8 cellular contexts compared by ENCODE assay signal in genomic region chr7:100015232-100016208, GRCh38. TPM values are rescaled to one million over a fixed set of nuclear protein-coding genes. Genes with fewer than 3 reads are reported as not detected.
A peak's percentile ranks its signal among the peaks of the same experiment; 100 is the strongest.
DNase-seq lines count a peak whose midpoint lies in the region; ATAC-seq, FAIRE-seq and TF ChIP-seq lines count a peak whose summit lies in the region.

Gene ZKSCAN1 (plus strand): TSS chr7:100015596. CDS start chr7:100023507, 7,911 bp downstream.

- peaks cover 52% of the 10 kb centered on the region for H3K79me2 ChIP-seq in mammary epithelial cell (ENCODE audit: insufficient read depth, low read length)

- WGBS in mammary epithelial cell (ENCODE audit: low coverage, missing lambda C conversion rate), result under 1% methylated on average over 11 of the region's 69 CpGs
- WGBS in small intestine, 3 donors, result 0 to 1% (median 1%) methylated on average over 52 to 69 of the region's 69 CpGs

- intact Hi-C loops in mammary epithelial cell (cut with micrococcal nuclease), result loop anchor here (5.0 kb wide), 1 partner anchor 37 kb away; no protein-coding TSS in a partner anchor

- POLR2A ChIA-PET in AG04449 (lab: Yijun Ruan, JAX), result interaction anchor here (0.8 to 1.5 kb wide), 5 partner anchors 12 to 65 kb away, joined by 3 to 5 read pairs (median 4); no protein-coding TSS in a partner anchor

- CTCF ChIA-PET in AG04449 (lab: Yijun Ruan, JAX) (interaction anchor here (0.8 to 13.9 kb wide), 9 partner anchors 13 to 102 kb away, joined by 3 to 122 read pairs (median 3); partner anchors contain the start of gene GJC3), mammary epithelial cell (lab: Charles Lee; ENCODE audit: low non-redundant PET) (interaction anchor here (0.7 kb wide), 1 partner anchor 34 kb away, joined by 4 read pairs; no protein-coding TSS in a partner anchor)

- peak within 1 kb of the TSS; percentile 85 for H2AFZ ChIP-seq in mammary epithelial cell (ENCODE audit: low read depth, low read length)

- H3K4me3 ChIP-seq in AG04449 (ENCODE audit: low read depth, low read length), result peak within 1 kb of the TSS; percentile 89
- peak within 1 kb of the TSS; percentile 98 for H3K4me3 ChIP-seq in WI38 (ENCODE audit: low read depth, low read length)
- H3K4me3 ChIP-seq in mammary epithelial cell (replicated peaks in 1 of 3; ENCODE audit: insufficient read depth in 1 of 3, low read depth in 2 of 3, low read length in 3 of 3), result peak within 1 kb of the TSS; percentile 68 to 98 (median 81)
- peak within 1 kb of the TSS; percentile 70 to 97 for H3K4me3 ChIP-seq in small intestine (ENCODE audit: low read depth in 1 of 2, low read length in 2 of 2)

- peak within 1 kb of the TSS; percentile 96 for H3K9ac ChIP-seq in mammary epithelial cell (ENCODE audit: insufficient read depth, low read length)

- H3K27me3 ChIP-seq in mammary epithelial cell (ENCODE audit: insufficient read depth, low read length) (no peaks in the 10 kb centered on the region), small intestine (ENCODE audit: control insufficient read depth in 2 of 2, insufficient read depth in 2 of 2, low read length in 2 of 2) (no peaks in the 10 kb centered on the region)

- peak within 1 kb of the TSS; percentile 69 for H3K4me2 ChIP-seq in mammary epithelial cell (ENCODE audit: insufficient read depth, low read depth, low read length)

- TF ChIP-seq CTCF in AG04449 (IDR thresholded peaks at IDR 0.05; ENCODE audit: insufficient read depth, low read length, missing control alignments) (no peak), WI38 (IDR thresholded peaks at IDR 0.05; ENCODE audit: low read depth, low read length) (no peak), mammary epithelial cell (conservative IDR thresholded peaks at IDR 0.05 in 1 of 2, IDR thresholded peaks at IDR 0.05 in 1 of 2; ENCODE audit: extremely low read depth in 1 of 2, insufficient read depth in 1 of 2, low read depth in 1 of 2, low read length in 2 of 2) (no peak)

- H3K27ac ChIP-seq in mammary epithelial cell (ENCODE audit: insufficient read depth, low read depth, low read length) (peak within 1 kb of the TSS; percentile 87), small intestine (ENCODE audit: low read depth in 1 of 2, low read length in 1 of 2) (peak within 1 kb of the TSS; percentile 85 to 96)

- H4K20me1 ChIP-seq in mammary epithelial cell (ENCODE audit: insufficient read depth, low read length), result no peaks in the 10 kb centered on the region

- no peaks in the 10 kb centered on the region for H3K9me3 ChIP-seq in mammary epithelial cell (replicated peaks; ENCODE audit: insufficient read depth, low read length)
- H3K9me3 ChIP-seq in small intestine (ENCODE audit: control insufficient read depth, low read depth), result no peaks in the 10 kb centered on the region

- H3K36me3 ChIP-seq in mammary epithelial cell (ENCODE audit: insufficient read depth, low read length) (no peaks in the 10 kb centered on the region), small intestine (ENCODE audit: control insufficient read depth in 2 of 2, insufficient read depth in 2 of 2, low read length in 2 of 2) (no peaks in the 10 kb centered on the region)

- H3K4me1 ChIP-seq in mammary epithelial cell (ENCODE audit: insufficient read depth, low read length) (peaks cover 20% of the 10 kb centered on the region), small intestine (ENCODE audit: control insufficient read depth in 2 of 2, insufficient read depth in 1 of 2, low read depth in 1 of 2, low read length in 1 of 2) (peaks cover 0 to 5% of the 10 kb centered on the region in 2 donors)

- in situ Hi-C loops in mammary epithelial cell (cut with MboI; ENCODE audit: low sequenced_read_pairs in 2 of 2), result no loop called here

- DNase-seq in AG04449 (ENCODE audit: low read depth, low spot score) (peak; percentile 52), NCI-H2196 (lab: John Stamatoyannopoulos, UW; ENCODE audit: unreplicated experiment) (peak; percentile 92), mammary epithelial cell (peak; percentile 86), iPS-NIHi11 (ENCODE audit: low spot score) (peak; percentile 97), small intestine (peak; percentile 98)

- dilution Hi-C loops in mammary epithelial cell (cut with HindIII; ENCODE audit: low sequenced_read_pairs), result no loop called here

- TSS peak; percentile 79 for BruUV-seq in mammary epithelial cell (replicated peaks; lab: Mats Ljungman, UMichigan)

- ATAC-seq in GM18870 (IDR thresholded peaks at IDR 0.05; ENCODE audit: unreplicated experiment) (peak; percentile 80), HG03135 (IDR thresholded peaks at IDR 0.05; ENCODE audit: unreplicated experiment) (peak; percentile 97)

- FAIRE-seq in small intestine (lab: Jason Lieb, UNC), result no peak

RNA-seq across cellular contexts. Expression of gene ZKSCAN1, which starts in this region (rescaled TPM):
- total RNA-seq in mammary epithelial cell, result 10 to 100 TPM; 42.7 to 80.8 TPM
- polyA plus RNA-seq in mammary epithelial cell (15.2 TPM), small intestine (10 to 100 TPM; 10.8 to 22.8 (median 15.4) TPM)
- 72.0 TPM for polyA minus RNA-seq in mammary epithelial cell

Comparison
In these comparisons a context has a peak if more than half of its experiments do, and no peak if none do; other contexts are left out.
1. Peak in every context shown above with its lines: DNase-seq, ATAC-seq, H3K4me3 ChIP-seq and H3K27ac ChIP-seq.